2 cellular contexts compared by ENCODE assay signal in genomic region chr15:71385469-71385868, GRCh38.
TF ChIP-seq lines count a peak whose summit lies in the region.

No MANE protein-coding gene starts in this region.

TF ChIP-seq in GM23338, 12 proteins besides CTCF, POLR2A, EP300 and RAD21:
- TF ChIP-seq EZH2 (IDR thresholded peaks at IDR 0.05; ENCODE audit: low read depth, unreplicated experiment) = no peak
- TF ChIP-seq ZNF331 (CRISPR knock-in tag; IDR thresholded peaks at IDR 0.05; ENCODE audit: low read depth) = no peak
- no peak for TF ChIP-seq STAT1 (IDR thresholded peaks at IDR 0.05; ENCODE audit: unreplicated experiment)
- TF ChIP-seq ETS1 (IDR thresholded peaks at IDR 0.05) = no peak
- TF ChIP-seq JUNB (IDR thresholded peaks at IDR 0.05; ENCODE audit: unreplicated experiment) = no peak
- no peak for TF ChIP-seq REST (IDR thresholded peaks at IDR 0.05; ENCODE audit: unreplicated experiment)
- no peak for TF ChIP-seq CREB1 (CRISPR knock-in tag; IDR thresholded peaks at IDR 0.05; ENCODE audit: low read depth)
- TF ChIP-seq NANOG (IDR thresholded peaks at IDR 0.05; ENCODE audit: borderline replicate concordance) = no peak
- no peak for TF ChIP-seq EZH2phosphoT487 (IDR thresholded peaks at IDR 0.05; ENCODE audit: unreplicated experiment)
- TF ChIP-seq POLR2AphosphoS5 (IDR thresholded peaks at IDR 0.05; ENCODE audit: low read depth) = no peak
- no peak for TF ChIP-seq ZNF462 (CRISPR knock-in tag; IDR thresholded peaks at IDR 0.05)
- no peak for TF ChIP-seq ZNF114 (CRISPR knock-in tag; IDR thresholded peaks at IDR 0.05)

TF ChIP-seq in IMR-90, 13 proteins besides CTCF, POLR2A, EP300 and RAD21:
- TF ChIP-seq RCOR1 (IDR thresholded peaks at IDR 0.05; ENCODE audit: insufficient replicate concordance, low read length) (no peak), SMC3 (IDR thresholded peaks at IDR 0.05; ENCODE audit: low read depth, low read length) (no peak)
